Comparison of ENCODE assay signal across 12 cellular contexts in the genomic region with DNA sequence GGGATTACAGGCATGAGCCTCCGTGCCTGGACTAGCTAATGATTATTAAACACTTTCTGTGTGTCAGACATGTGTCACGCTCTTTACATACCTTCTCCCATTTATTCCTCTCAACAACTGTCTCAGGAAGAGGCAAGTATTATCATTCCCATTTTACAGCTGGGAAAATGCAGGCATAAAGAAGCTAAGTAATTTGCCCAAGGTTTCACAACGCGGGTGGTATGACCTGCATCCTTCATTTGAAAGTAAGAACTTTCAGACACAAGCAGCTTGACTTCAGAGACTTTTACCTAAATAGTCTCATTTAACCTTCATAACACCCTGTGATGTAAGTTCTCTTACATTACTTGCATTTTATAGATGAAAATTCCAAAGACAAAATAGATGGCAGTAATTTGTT. TPM values are rescaled to one million over a fixed set of nuclear protein-coding genes. Genes with fewer than 3 reads are reported as not detected.
DNase-seq lines count a peak whose midpoint lies in the region; ATAC-seq, FAIRE-seq and TF ChIP-seq lines count a peak whose summit lies in the region.
"Had no signal": no experiment of that assay in that cellular context is flagged by ENCODE, and none has a peak within 500 bp of the region (broad histone marks: within the 10 kb centered on the region; RNA-seq: fewer than 3 reads in every experiment).

No MANE protein-coding gene starts in this region.

- peak overlapping the region in 5 of 8 donors; percentile 9 to 99 (median 47) for H3K4me3 Mint-ChIP-seq in CD4-positive, alpha-beta memory T cell

- no peak overlapping the region for H3K9ac ChIP-seq in KMS-11

- H3K4me3 ChIP-seq in CD4-positive, alpha-beta memory T cell (ENCODE audit: low read length in 2 of 2): peak overlapping the region in 1 of 2 donors; percentile 66
- H3K4me3 ChIP-seq in KMS-11 (IDR thresholded peaks at IDR 0.05; ENCODE audit: insufficient read depth, low read depth, low read length) (no peak overlapping the region), bronchial epithelial cell (ENCODE audit: low read depth, low read length) (no peak overlapping the region), gastrocnemius medialis (no peak overlapping the region)

- TF ChIP-seq POLR2A in gastrocnemius medialis (IDR thresholded peaks at IDR 0.05): no peak

- H3K9me3 Mint-ChIP-seq in CD4-positive, alpha-beta memory T cell: no peaks in the 10 kb centered on the region

- POLR2A ChIA-PET in CD4-positive, alpha-beta memory T cell (lab: Charles Lee; ENCODE audit: partially characterized antibody): interaction anchor here (1.1 kb wide), 1 partner anchor 344 kb away, joined by 3 read pairs; no protein-coding TSS in a partner anchor

- no peaks in the 10 kb centered on the region for H3K9me3 ChIP-seq in CD4-positive, alpha-beta memory T cell (ENCODE audit: control insufficient read depth in 1 of 2, low read length in 2 of 2)
- H3K9me3 ChIP-seq in gastrocnemius medialis: no peaks in the 10 kb centered on the region
- H3K9me3 ChIP-seq: MG63, neutrophil had no signal

- H3K27me3 Mint-ChIP-seq in CD4-positive, alpha-beta memory T cell: no peaks in the 10 kb centered on the region

- peak overlapping the region; percentile 89; the same call in 1 of the 2 replicates for H2AFZ ChIP-seq in KMS-11 (ENCODE audit: low read depth)

- H3K36me3 ChIP-seq in CD4-positive, alpha-beta memory T cell (ENCODE audit: insufficient read depth, low read length): no peaks in the 10 kb centered on the region
- H3K36me3 ChIP-seq in KMS-11 (ENCODE audit: insufficient read depth) (no peaks in the 10 kb centered on the region), bronchial epithelial cell (ENCODE audit: control insufficient read depth, insufficient read depth, low read length) (no peaks in the 10 kb centered on the region), gastrocnemius medialis (no peaks in the 10 kb centered on the region)
- H3K36me3 ChIP-seq: MG63, neutrophil had no signal

- H3K27ac ChIP-seq in CD4-positive, alpha-beta memory T cell (ENCODE audit: low read depth, low read length): peak overlapping the region; percentile 53
- no peak overlapping the region for H3K27ac ChIP-seq in KMS-11
- peak overlapping the region; percentile 80 to 88 (median 85) for H3K27ac ChIP-seq in gastrocnemius medialis
- H3K27ac ChIP-seq: neutrophil had no signal

- no peaks in the 10 kb centered on the region for H3K79me2 ChIP-seq in KMS-11 (ENCODE audit: insufficient read depth, low read depth)

- H3K27ac Mint-ChIP-seq in CD4-positive, alpha-beta memory T cell: no peak overlapping the region

- H3K36me3 Mint-ChIP-seq in CD4-positive, alpha-beta memory T cell: no peaks in the 10 kb centered on the region

- FAIRE-seq in bronchial epithelial cell (lab: Jason Lieb, UNC): no peak

- H3K4me1 Mint-ChIP-seq in CD4-positive, alpha-beta memory T cell: peaks cover 19 to 34% (median 27%) of the 10 kb centered on the region in 4 donors

- no peak for ATAC-seq in gastrocnemius medialis
- ATAC-seq in HG02798 (IDR thresholded peaks at IDR 0.05; ENCODE audit: poor library complexity, unreplicated experiment): no peak

- CTCF ChIA-PET in CD4-positive, alpha-beta memory T cell (lab: Charles Lee; ENCODE audit: partially characterized antibody): interaction anchor here (0.7 to 3.5 kb wide), 15 partner anchors 10 to 539 kb away, joined by 3 to 46 read pairs (median 4); no protein-coding TSS in a partner anchor

- DNase-seq in CD4-positive, alpha-beta memory T cell: no peak
- DNase-seq in bronchial epithelial cell (ENCODE audit: low read depth) (peak; percentile 15), gastrocnemius medialis (no peak), NCI-H1048 (lab: John Stamatoyannopoulos, UW) (no peak), ecto neural progenitor cell (ENCODE audit: low spot score) (no peak)
- DNase-seq: amniotic stem cell; MG63; NCI-H2171 treated with DMSO at 0.1 percent for 48 hours; stimulated activated CD8-positive, alpha-beta memory T cell treated with anti-CD3 and anti-CD28 coated beads, Interleukin-4, amount 100 ng/mL, for 48 hours had no signal

- H3K27me3 ChIP-seq in CD4-positive, alpha-beta memory T cell (ENCODE audit: insufficient read depth, low read length): no peaks in the 10 kb centered on the region
- no peaks in the 10 kb centered on the region for H3K27me3 ChIP-seq in KMS-11 (ENCODE audit: insufficient read depth, low read depth)
- no peaks in the 10 kb centered on the region for H3K27me3 ChIP-seq in bronchial epithelial cell (ENCODE audit: control insufficient read depth, insufficient read depth, low read length)
- no peaks in the 10 kb centered on the region for H3K27me3 ChIP-seq in gastrocnemius medialis
- H3K27me3 ChIP-seq: MG63, neutrophil had no signal

- TF ChIP-seq CTCF in KMS-11 (conservative IDR thresholded peaks at IDR 0.05; ENCODE audit: low read depth, low read length) (no peak), bronchial epithelial cell (IDR thresholded peaks at IDR 0.05; ENCODE audit: insufficient read depth, low read length, severe bottlenecking) (no peak), gastrocnemius medialis (IDR thresholded peaks at IDR 0.05 in 4 of 5, conservative IDR thresholded peaks at IDR 0.05 in 1 of 5) (no peak)

- intact Hi-C loops in CD4-positive, alpha-beta memory T cell (cut with micrococcal nuclease): loop anchor here (5.0 kb wide), 1 partner anchor 344 kb away; no protein-coding TSS in a partner anchor
- intact Hi-C loops in gastrocnemius medialis (cut with DNase I; ENCODE audit: low total_unique reads): loop anchor here (2.0 to 5.0 kb wide), 4 partner anchors 15 to 654 kb away; partner anchors contain the start of genes S100PBP and YARS1

- in situ Hi-C loops in gastrocnemius medialis (cut with MboI; ENCODE audit: low sequenced_read_pairs in 4 of 4): loop anchor here in 3 of 4 donors (10.0 to 25.0 kb wide), 2 partner anchors 97 to 109 kb away; no protein-coding TSS in a partner anchor

- H4K20me1 ChIP-seq in KMS-11 (ENCODE audit: insufficient read depth): no peaks in the 10 kb centered on the region

- H3K4me1 ChIP-seq in CD4-positive, alpha-beta memory T cell (ENCODE audit: insufficient read depth, low read length): peaks cover 17% of the 10 kb centered on the region
- peaks cover 7% of the 10 kb centered on the region for H3K4me1 ChIP-seq in KMS-11 (ENCODE audit: low read depth, poor library complexity, severe bottlenecking)
- peaks cover 18 to 40% of the 10 kb centered on the region in 2 donors for H3K4me1 ChIP-seq in gastrocnemius medialis

- H3K4me2 ChIP-seq in KMS-11: peak overlapping the region; percentile 82; the same call in 1 of the 2 replicates

RNA-seq across cellular contexts. Expression of gene ZSCAN20, which starts 1.0 kb away (rescaled TPM):
- total RNA-seq in CD4-positive, alpha-beta memory T cell: 1 to 10 TPM; 3.8 to 3.9 TPM
- polyA plus RNA-seq in CD4-positive, alpha-beta memory T cell: under 1 TPM in 1 of 2 donors, not detected in 1; 0.73 TPM
- total RNA-seq in bronchial epithelial cell: 5.0 and 8.2 TPM in 2 replicates
- 1 to 10 TPM; 2.7 to 7.0 (median 4.2) TPM for total RNA-seq in gastrocnemius medialis

RNA-seq across cellular contexts. Expression of gene PHC2, which starts 40.5 kb away (rescaled TPM):
- 10 to 100 TPM; 34.5 to 35.6 TPM for total RNA-seq in CD4-positive, alpha-beta memory T cell
- 10 to 100 TPM; 11.3 to 26.3 TPM for polyA plus RNA-seq in CD4-positive, alpha-beta memory T cell
- total RNA-seq in bronchial epithelial cell (19.7 and 32.1 TPM in 2 replicates), gastrocnemius medialis (100 to 1,000 TPM; 318 to 516 (median 364) TPM)
